In genomic region chr20:4905612-4906011, GRCh38 we compare ENCODE assay signal across 1 cellular context.
A peak's percentile ranks its signal among the peaks of the same experiment; 100 is the strongest.
TF ChIP-seq lines count a peak whose summit lies in the region.

No MANE protein-coding gene starts in this region.

TF ChIP-seq in HepG2, 621 proteins besides CTCF, POLR2A, EP300 and RAD21 (continued from another document):
- TF ChIP-seq NFIC (IDR thresholded peaks at IDR 0.05; ENCODE audit: low read length) (0 out of 2 replicates have a peak, but pooled peaks have one; percentile 54), ZNF768 (CRISPR knock-in tag; IDR thresholded peaks at IDR 0.05) (no peak), SP4 (CRISPR knock-in tag; IDR thresholded peaks at IDR 0.05) (peak; percentile 39; the same call in 1 of the 2 replicates), TFDP2 (CRISPR knock-in tag; IDR thresholded peaks at IDR 0.05) (no peak), ARNTL (CRISPR knock-in tag; IDR thresholded peaks at IDR 0.05) (no peak), TCF7 (IDR thresholded peaks at IDR 0.05; ENCODE audit: low read depth) (no peak), ZNF558 (CRISPR knock-in tag; IDR thresholded peaks at IDR 0.05; ENCODE audit: borderline replicate concordance) (no peak), ZSCAN31 (CRISPR knock-in tag; IDR thresholded peaks at IDR 0.05; ENCODE audit: low read depth) (0 out of 2 replicates have a peak, but pooled peaks have one; percentile 67), NR2C2 (CRISPR knock-in tag; IDR thresholded peaks at IDR 0.05; ENCODE audit: borderline replicate concordance) (0 out of 2 replicates have a peak, but pooled peaks have one; percentile 25), ZNF773 (CRISPR knock-in tag; IDR thresholded peaks at IDR 0.05; ENCODE audit: borderline replicate concordance) (no peak), FOXP1 (IDR thresholded peaks at IDR 0.05) (no peak), FOXP1 (CRISPR knock-in tag; IDR thresholded peaks at IDR 0.05) (no peak), SP140L (CRISPR knock-in tag; IDR thresholded peaks at IDR 0.05; ENCODE audit: borderline replicate concordance) (no peak), CEBPG (CRISPR knock-in tag; IDR thresholded peaks at IDR 0.05) (peak; percentile 90), CEBPB (IDR thresholded peaks at IDR 0.05; ENCODE audit: borderline replicate concordance, low read depth, low read length) (peak; percentile 92), BRD4 (CRISPR knock-in tag; IDR thresholded peaks at IDR 0.05) (no peak), MAFF (IDR thresholded peaks at IDR 0.05; ENCODE audit: low read depth, low read length) (peak; percentile 73), MXD1 (CRISPR knock-in tag; IDR thresholded peaks at IDR 0.05) (no peak), TCF12 (IDR thresholded peaks at IDR 0.05) (no peak), TCF12 (CRISPR knock-in tag; IDR thresholded peaks at IDR 0.05) (0 out of 2 replicates have a peak, but pooled peaks have one; percentile 15), SAP130 (CRISPR knock-in tag; IDR thresholded peaks at IDR 0.05; ENCODE audit: low read depth) (peak; percentile 77), XBP1 (CRISPR knock-in tag; IDR thresholded peaks at IDR 0.05) (no peak), RCOR2 (CRISPR knock-in tag; IDR thresholded peaks at IDR 0.05) (0 out of 2 replicates have a peak, but pooled peaks have one; percentile 20), MED13 (CRISPR knock-in tag; IDR thresholded peaks at IDR 0.05) (no peak), TBX2 (CRISPR knock-in tag; IDR thresholded peaks at IDR 0.05; ENCODE audit: borderline replicate concordance) (peak; percentile 61), THAP11 (CRISPR knock-in tag; IDR thresholded peaks at IDR 0.05) (no peak), FOXA3 (CRISPR knock-in tag; IDR thresholded peaks at IDR 0.05) (peak; percentile 95), IKZF5 (CRISPR knock-in tag; IDR thresholded peaks at IDR 0.05) (0 out of 2 replicates have a peak, but pooled peaks have one; percentile 0), SETDB1 (CRISPR knock-in tag; IDR thresholded peaks at IDR 0.05; ENCODE audit: borderline replicate concordance) (no peak), ZNF709 (CRISPR knock-in tag; IDR thresholded peaks at IDR 0.05) (no peak), MYNN (CRISPR knock-in tag; IDR thresholded peaks at IDR 0.05; ENCODE audit: low read depth) (no peak), RARA (CRISPR knock-in tag; IDR thresholded peaks at IDR 0.05) (no peak), FOXM1 (CRISPR knock-in tag; IDR thresholded peaks at IDR 0.05) (no peak), RFXANK (CRISPR knock-in tag; IDR thresholded peaks at IDR 0.05) (no peak), NFRKB (IDR thresholded peaks at IDR 0.05) (no peak), HES4 (CRISPR knock-in tag; IDR thresholded peaks at IDR 0.05; ENCODE audit: borderline replicate concordance) (no peak), HNF4G (IDR thresholded peaks at IDR 0.05; ENCODE audit: borderline replicate concordance, low read depth, low read length) (no peak), HNF4G (CRISPR knock-in tag; IDR thresholded peaks at IDR 0.05; ENCODE audit: borderline replicate concordance, low read depth) (no peak), ERF (CRISPR knock-in tag; IDR thresholded peaks at IDR 0.05) (no peak), ZNF317 (CRISPR knock-in tag; IDR thresholded peaks at IDR 0.05) (peak; percentile 55; the same call in 1 of the 2 replicates), ZNF232 (CRISPR knock-in tag; IDR thresholded peaks at IDR 0.05; ENCODE audit: borderline replicate concordance) (0 out of 2 replicates have a peak, but pooled peaks have one; percentile 22)
- TF ChIP-seq, protein P1, sequence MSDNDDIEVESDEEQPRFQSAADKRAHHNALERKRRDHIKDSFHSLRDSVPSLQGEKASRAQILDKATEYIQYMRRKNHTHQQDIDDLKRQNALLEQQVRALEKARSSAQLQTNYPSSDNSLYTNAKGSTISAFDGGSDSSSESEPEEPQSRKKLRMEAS (IDR thresholded peaks at IDR 0.05), result 0 out of 2 replicates have a peak, but pooled peaks have one; percentile 36
- TF ChIP-seq, protein P2, sequence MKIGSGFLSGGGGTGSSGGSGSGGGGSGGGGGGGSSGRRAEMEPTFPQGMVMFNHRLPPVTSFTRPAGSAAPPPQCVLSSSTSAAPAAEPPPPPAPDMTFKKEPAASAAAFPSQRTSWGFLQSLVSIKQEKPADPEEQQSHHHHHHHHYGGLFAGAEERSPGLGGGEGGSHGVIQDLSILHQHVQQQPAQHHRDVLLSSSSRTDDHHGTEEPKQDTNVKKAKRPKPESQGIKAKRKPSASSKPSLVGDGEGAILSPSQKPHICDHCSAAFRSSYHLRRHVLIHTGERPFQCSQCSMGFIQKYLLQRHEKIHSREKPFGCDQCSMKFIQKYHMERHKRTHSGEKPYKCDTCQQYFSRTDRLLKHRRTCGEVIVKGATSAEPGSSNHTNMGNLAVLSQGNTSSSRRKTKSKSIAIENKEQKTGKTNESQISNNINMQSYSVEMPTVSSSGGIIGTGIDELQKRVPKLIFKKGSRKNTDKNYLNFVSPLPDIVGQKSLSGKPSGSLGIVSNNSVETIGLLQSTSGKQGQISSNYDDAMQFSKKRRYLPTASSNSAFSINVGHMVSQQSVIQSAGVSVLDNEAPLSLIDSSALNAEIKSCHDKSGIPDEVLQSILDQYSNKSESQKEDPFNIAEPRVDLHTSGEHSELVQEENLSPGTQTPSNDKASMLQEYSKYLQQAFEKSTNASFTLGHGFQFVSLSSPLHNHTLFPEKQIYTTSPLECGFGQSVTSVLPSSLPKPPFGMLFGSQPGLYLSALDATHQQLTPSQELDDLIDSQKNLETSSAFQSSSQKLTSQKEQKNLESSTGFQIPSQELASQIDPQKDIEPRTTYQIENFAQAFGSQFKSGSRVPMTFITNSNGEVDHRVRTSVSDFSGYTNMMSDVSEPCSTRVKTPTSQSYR (CRISPR knock-in tag; IDR thresholded peaks at IDR 0.05; ENCODE audit: borderline replicate concordance), result peak; percentile 15; the same call in 1 of the 2 replicates
- TF ChIP-seq, protein P3, sequence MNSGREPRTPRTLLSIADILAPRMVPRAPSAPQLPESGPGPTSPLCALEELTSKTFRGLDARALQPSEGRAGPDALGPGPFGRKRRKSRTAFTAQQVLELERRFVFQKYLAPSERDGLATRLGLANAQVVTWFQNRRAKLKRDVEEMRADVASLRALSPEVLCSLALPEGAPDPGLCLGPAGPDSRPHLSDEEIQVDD (CRISPR knock-in tag; IDR thresholded peaks at IDR 0.05; ENCODE audit: borderline replicate concordance), result no peak
